Comparison of ENCODE assay signal across 1 cellular context in genomic region chr20:41694796-41695195, GRCh38.
TF ChIP-seq lines count a peak whose summit lies in the region.

No MANE protein-coding gene starts in this region.

TF ChIP-seq in WTC11, 78 proteins besides CTCF, POLR2A, EP300 and RAD21 (continued from another document):
- TF ChIP-seq PRDM15 (CRISPR knock-in tag; IDR thresholded peaks at IDR 0.05) (no peak), ATF3 (CRISPR knock-in tag; conservative IDR thresholded peaks at IDR 0.05) (no peak), SMAD4 (CRISPR knock-in tag; IDR thresholded peaks at IDR 0.05) (no peak), TCF7 (CRISPR knock-in tag; IDR thresholded peaks at IDR 0.05; ENCODE audit: low read depth) (no peak), ESRRA (CRISPR knock-in tag; IDR thresholded peaks at IDR 0.05; ENCODE audit: borderline replicate concordance) (no peak), CREM (CRISPR knock-in tag; IDR thresholded peaks at IDR 0.05) (no peak), ATF2 (CRISPR knock-in tag; IDR thresholded peaks at IDR 0.05; ENCODE audit: borderline replicate concordance, low read depth) (no peak), TP53 (CRISPR knock-in tag; IDR thresholded peaks at IDR 0.05) (no peak), NR2C2 (CRISPR knock-in tag; IDR thresholded peaks at IDR 0.05) (no peak), AR (CRISPR knock-in tag; IDR thresholded peaks at IDR 0.05) (no peak), HMGA2 (CRISPR knock-in tag; IDR thresholded peaks at IDR 0.05) (no peak)
